In the genomic region with DNA sequence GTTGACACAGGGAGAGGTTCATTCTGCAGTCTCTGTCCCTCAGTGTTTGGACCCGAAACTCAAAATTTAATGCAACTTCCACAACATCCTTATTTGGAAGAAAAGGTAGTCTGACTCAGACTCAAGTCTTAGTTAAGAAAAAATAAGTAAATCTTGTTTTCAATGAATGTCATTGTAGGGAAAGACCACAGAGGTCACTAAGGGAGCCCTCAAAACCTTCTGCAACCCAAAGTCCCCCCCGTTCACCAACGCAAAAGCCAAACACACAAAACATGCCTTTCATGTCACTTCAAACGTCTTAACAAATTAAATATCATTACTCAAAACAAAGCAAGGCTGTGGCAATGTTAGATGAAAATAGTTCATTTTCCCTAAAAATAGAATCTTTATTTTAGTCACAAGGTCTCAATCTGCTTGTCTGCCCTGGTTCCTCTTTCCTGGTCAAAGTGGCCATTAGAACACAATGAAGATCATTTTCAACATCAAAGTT, we compare ENCODE assay signal across 14 cellular contexts. TPM values are rescaled to one million over a fixed set of nuclear protein-coding genes. Genes with fewer than 3 reads are reported as not detected.
DNase-seq lines count a peak whose midpoint lies in the region; ATAC-seq, FAIRE-seq and TF ChIP-seq lines count a peak whose summit lies in the region.
"Had no signal": no experiment of that assay in that cellular context is flagged by ENCODE, and none has a peak within 500 bp of the region (broad histone marks: within the 10 kb centered on the region; RNA-seq: fewer than 3 reads in every experiment).

No MANE protein-coding gene starts in this region.

- no peak overlapping the region for H3K4me3 ChIP-seq in vagina
- H3K4me3 ChIP-seq: coronary artery had no signal

- H3K9me3 ChIP-seq in vagina = no peaks in the 10 kb centered on the region

- H3K9me3 Mint-ChIP-seq in stimulated activated memory B cell treated with anti-CD40 and anti-IgM and Interleukin-4, amounts not matched to agents 10 μg/mL and 1 μg/mL and 100 μg/mL, for 72 hours = no peaks in the 10 kb centered on the region

- peaks cover 12% of the 10 kb centered on the region for H3K4me1 Mint-ChIP-seq in stimulated activated memory B cell treated with anti-CD40 and anti-IgM and Interleukin-4, amounts not matched to agents 10 μg/mL and 1 μg/mL and 100 μg/mL, for 72 hours

- DNase-seq in SKM-1 treated with dmso at 0.1 percent for 144 hours (lab: John Stamatoyannopoulos, UW; ENCODE audit: unreplicated experiment) (peak; percentile 21), SKM-1 (lab: John Stamatoyannopoulos, UW; ENCODE audit: unreplicated experiment) (no peak), frontal cortex (ENCODE audit: low spot score in 2 of 2) (no peak), vagina (ENCODE audit: extremely low spot score in 2 of 2) (no peak), DMS53 treated with DMSO at 0.1 percent for 48 hours (lab: John Stamatoyannopoulos, UW; ENCODE audit: unreplicated experiment) (no peak)
- DNase-seq: 8988T; activated CD4-positive, CD25-positive, alpha-beta regulatory T cell treated with anti-CD3 and anti-CD28 coated beads, Interleukin-2, amount 50 U/mL, for 72 hours had no signal

- H3K4me3 Mint-ChIP-seq in stimulated activated memory B cell treated with anti-CD40 and anti-IgM and Interleukin-4, amounts not matched to agents 10 μg/mL and 1 μg/mL and 100 μg/mL, for 72 hours = no peak overlapping the region

- H3K36me3 Mint-ChIP-seq in stimulated activated memory B cell treated with anti-CD40 and anti-IgM and Interleukin-4, amounts not matched to agents 10 μg/mL and 1 μg/mL and 100 μg/mL, for 72 hours = no peaks in the 10 kb centered on the region

- peaks cover 29% of the 10 kb centered on the region for H3K27me3 Mint-ChIP-seq in stimulated activated memory B cell treated with anti-CD40 and anti-IgM and Interleukin-4, amounts not matched to agents 10 μg/mL and 1 μg/mL and 100 μg/mL, for 72 hours

- intact Hi-C loops in vagina (cut with DNase I) = no loop called here

- no peak for TF ChIP-seq POLR2A in vagina (IDR thresholded peaks at IDR 0.05)

- H3K27me3 ChIP-seq in vagina = no peaks in the 10 kb centered on the region

- H3K36me3 ChIP-seq in vagina = no peaks in the 10 kb centered on the region

- H3K27ac ChIP-seq in vagina = no peak overlapping the region
- H3K27ac ChIP-seq: coronary artery had no signal

- H3K27ac Mint-ChIP-seq in stimulated activated memory B cell treated with anti-CD40 and anti-IgM and Interleukin-4, amounts not matched to agents 10 μg/mL and 1 μg/mL and 100 μg/mL, for 72 hours = no peak overlapping the region

- FAIRE-seq in frontal cortex (lab: Jason Lieb, UNC) = no peak

- TF ChIP-seq CTCF in vagina (IDR thresholded peaks at IDR 0.05) = no peak

- no peaks in the 10 kb centered on the region for H3K4me1 ChIP-seq in vagina

- ATAC-seq in HG02763 (IDR thresholded peaks at IDR 0.05; ENCODE audit: unreplicated experiment) (peak; percentile 53), HG03575 (IDR thresholded peaks at IDR 0.05; ENCODE audit: extremely low read depth, insufficient number of reproducible peaks, low FRiP score, unreplicated experiment) (peak; percentile 43)
- ATAC-seq in stimulated activated memory B cell treated with anti-CD40 and anti-IgM and Interleukin-4, amounts not matched to agents 10 μg/mL and 1 μg/mL and 100 μg/mL, for 72 hours = peak; percentile 61
- ATAC-seq: Panc1, sciatic nerve had no signal

RNA-seq across cellular contexts. Expression of a gene that starts 20.9 kb away (rescaled TPM):
- total RNA-seq in frontal cortex (0.41 TPM), vagina (not detected)
- total RNA-seq: glomerular endothelial cell had no signal
